8 cellular contexts compared by ENCODE assay signal in the genomic region with DNA sequence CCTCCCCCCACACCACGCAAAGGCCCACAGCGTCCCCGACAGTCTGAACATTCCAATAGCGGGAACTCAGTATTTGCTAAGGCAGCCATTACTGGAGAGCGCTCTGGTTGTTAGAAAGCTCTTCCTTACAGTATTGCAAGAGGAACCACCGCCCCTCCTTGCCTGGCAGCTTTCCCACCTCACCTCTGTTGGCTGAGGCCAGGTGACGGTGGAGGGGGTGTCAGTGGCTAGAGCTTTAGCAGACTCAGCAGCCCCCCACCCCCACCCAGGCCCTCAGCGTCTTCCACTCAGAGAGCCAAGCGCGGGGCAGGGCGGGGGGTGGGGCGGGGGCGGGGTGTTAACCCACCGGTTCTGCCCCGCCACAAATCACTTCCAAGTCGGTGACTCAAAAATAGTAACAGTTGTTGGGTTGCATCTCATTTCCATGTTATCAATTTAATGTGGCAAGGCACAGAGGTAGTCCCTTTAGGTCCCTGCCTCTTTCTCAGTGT. TPM values are rescaled to one million over a fixed set of nuclear protein-coding genes. Genes with fewer than 3 reads are reported as not detected.
DNase-seq lines count a peak whose midpoint lies in the region; ATAC-seq, FAIRE-seq and TF ChIP-seq lines count a peak whose summit lies in the region.

No MANE protein-coding gene starts in this region.

- POLR2A ChIA-PET in A549 (lab: Yijun Ruan, JAX), result interaction anchor here (0.7 to 4.9 kb wide), 9 partner anchors 11 to 1235 kb away, joined by 3 to 63 read pairs (median 5); a partner anchor contains a TSS

- peaks cover 50% of the 10 kb centered on the region for H3K4me1 ChIP-seq in A549

- intact Hi-C loops in activated T-helper 2 cell treated with anti-CD3 and anti-CD28 coated beads, Interferon-gamma antibody, Interleukin-2, Interleukin-4, amounts not matched to agents 10 μg/mL and 5 μg/mL and 100 μg/mL, durations not matched to agents 14 hours and 24 hours and 36 hours (cut with micrococcal nuclease), result loop anchor here (5.0 kb wide), 2 partner anchors 102 to 103 kb away; a partner anchor contains a TSS
- intact Hi-C loops in head of caudate nucleus (cut with DNase I), result loop anchor here (5.0 kb wide), 2 partner anchors 72 to 102 kb away; a partner anchor contains a TSS

- no peaks in the 10 kb centered on the region for H3K9me3 ChIP-seq in A549

- peak overlapping the region; percentile 91 for H3K4me2 ChIP-seq in A549

- no peak for TF ChIP-seq CTCF in A549 (IDR thresholded peaks at IDR 0.05)
- TF ChIP-seq CTCF in retinal pigment epithelial cell (conservative IDR thresholded peaks at IDR 0.05; ENCODE audit: low read depth, low read length), result no peak

- H3K27me3 Mint-ChIP-seq in activated T-helper 2 cell treated with anti-CD3 and anti-CD28 coated beads, Interferon-gamma antibody, Interleukin-2, Interleukin-4, amounts not matched to agents 10 μg/mL and 5 μg/mL and 100 μg/mL, durations not matched to agents 14 hours and 24 hours and 36 hours (ENCODE audit: low read depth), result peaks cover 48% of the 10 kb centered on the region

- H3K4me3 Mint-ChIP-seq in activated T-helper 2 cell treated with anti-CD3 and anti-CD28 coated beads, Interferon-gamma antibody, Interleukin-2, Interleukin-4, amounts not matched to agents 10 μg/mL and 5 μg/mL and 100 μg/mL, durations not matched to agents 14 hours and 24 hours and 36 hours (ENCODE audit: low read depth), result peak overlapping the region; percentile 57

- H3K27ac Mint-ChIP-seq in activated T-helper 2 cell treated with anti-CD3 and anti-CD28 coated beads, Interferon-gamma antibody, Interleukin-2, Interleukin-4, amounts not matched to agents 10 μg/mL and 5 μg/mL and 100 μg/mL, durations not matched to agents 14 hours and 24 hours and 36 hours, result peak overlapping the region; percentile 80

- CTCF ChIA-PET in A549 (lab: Yijun Ruan, JAX), result interaction anchor here (0.6 to 15.7 kb wide), 43 partner anchors 10 to 635 kb away, joined by 3 to 394 read pairs (median 4); a partner anchor contains a TSS

- no peak for TF ChIP-seq POLR2A in A549 (IDR thresholded peaks at IDR 0.05; ENCODE audit: low read length)

- no peaks in the 10 kb centered on the region for H3K36me3 Mint-ChIP-seq in activated T-helper 2 cell treated with anti-CD3 and anti-CD28 coated beads, Interferon-gamma antibody, Interleukin-2, Interleukin-4, amounts not matched to agents 10 μg/mL and 5 μg/mL and 100 μg/mL, durations not matched to agents 14 hours and 24 hours and 36 hours (ENCODE audit: low read depth)

- DNase-seq in A549 (ENCODE audit: low read depth in 1 of 2, low spot score in 1 of 2), result peak; percentile 57 to 80
- no peak for DNase-seq in GM18507 (ENCODE audit: extremely low spot score, insufficient read length, low read depth)
- peak; percentile 38 for DNase-seq in NCI-H460 (ENCODE audit: extremely low read depth, low read depth)
- DNase-seq in activated T-helper 2 cell treated with anti-CD3 and anti-CD28 coated beads, Interferon-gamma antibody, Interleukin-2, Interleukin-4, amounts not matched to agents 10 μg/mL and 5 μg/mL and 100 μg/mL, durations not matched to agents 14 hours and 24 hours and 36 hours (ENCODE audit: low spot score), result no peak
- DNase-seq in head of caudate nucleus, result peak in 26 of 42 donors; percentile 27 to 76 (median 57)
- no peak for DNase-seq in retinal pigment epithelial cell (ENCODE audit: low read depth)

- FAIRE-seq in A549 (lab: Jason Lieb, UNC) (no peak), GM18507 (lab: Jason Lieb, UNC) (peak; percentile 69)

- TF ChIP-seq RAD21 in A549 (conservative IDR thresholded peaks at IDR 0.05 in 1 of 2, IDR thresholded peaks at IDR 0.05 in 1 of 2), result peak in 1 of 2 experiments; percentile 46; a peak in 2 of 5 replicates

- no peaks in the 10 kb centered on the region for H3K9me3 Mint-ChIP-seq in activated T-helper 2 cell treated with anti-CD3 and anti-CD28 coated beads, Interferon-gamma antibody, Interleukin-2, Interleukin-4, amounts not matched to agents 10 μg/mL and 5 μg/mL and 100 μg/mL, durations not matched to agents 14 hours and 24 hours and 36 hours

- H3K4me3 ChIP-seq in A549, result peak overlapping the region; percentile 54
- H3K4me3 ChIP-seq in retinal pigment epithelial cell (ENCODE audit: low read length), result peak overlapping the region; percentile 17

- ATAC-seq in A549 (peak; percentile 3 to 8; a peak in 3 of 6 replicates), HG02763 (IDR thresholded peaks at IDR 0.05; ENCODE audit: unreplicated experiment) (no peak), GM21717 (IDR thresholded peaks at IDR 0.05; ENCODE audit: unreplicated experiment) (no peak)

- H3K27ac ChIP-seq in A549, result peak overlapping the region; percentile 92 to 98

- no peak for TF ChIP-seq EP300 in A549 (IDR thresholded peaks at IDR 0.05)

- WGBS in A549 (ENCODE audit: missing lambda C conversion rate), result 5% methylated on average over 10 of the region's 16 CpGs

- H3K4me1 Mint-ChIP-seq in activated T-helper 2 cell treated with anti-CD3 and anti-CD28 coated beads, Interferon-gamma antibody, Interleukin-2, Interleukin-4, amounts not matched to agents 10 μg/mL and 5 μg/mL and 100 μg/mL, durations not matched to agents 14 hours and 24 hours and 36 hours (ENCODE audit: low read depth), result peaks cover 51% of the 10 kb centered on the region

TF ChIP-seq in A549, 52 proteins besides CTCF, POLR2A, EP300 and RAD21:
- no peak for TF ChIP-seq CHD2 (IDR thresholded peaks at IDR 0.05; ENCODE audit: low read length, partially characterized antibody)
- TF ChIP-seq EHMT2 (IDR thresholded peaks at IDR 0.05; ENCODE audit: low read depth), result no peak
- no peak for TF ChIP-seq FOSB (CRISPR knock-in tag; IDR thresholded peaks at IDR 0.05)
- no peak for TF ChIP-seq GATA3 (IDR thresholded peaks at IDR 0.05; ENCODE audit: borderline replicate concordance)
- 0 out of 3 replicates have a peak, but pooled peaks have one; percentile 13 for TF ChIP-seq SMC3 (IDR thresholded peaks at IDR 0.05)
- no peak for TF ChIP-seq KDM5A (IDR thresholded peaks at IDR 0.05)
- TF ChIP-seq TFCP2L1 (CRISPR knock-in tag; IDR thresholded peaks at IDR 0.05), result no peak
- peak; percentile 20 for TF ChIP-seq MAFK (IDR thresholded peaks at IDR 0.05; ENCODE audit: partially characterized antibody)
TF ChIP-seq in A549: peak in this region for 2.

RNA-seq across cellular contexts. Expression of a gene that starts 2.3 kb away (rescaled TPM):
- polyA plus RNA-seq in A549 (2011; rRNA removed), result 5.3 and 5.5 TPM in 2 replicates
- 13.8 and 18.8 TPM in 2 replicates for polyA plus RNA-seq in A549 (2012; cell fraction: cytosol; rRNA removed)
- 31.7 and 42.1 TPM in 2 replicates for polyA plus RNA-seq in A549 (2012; cell fraction: nucleus; rRNA removed)
- polyA plus RNA-seq in A549 (2017; fragmentation: RNase III; extraction: RNeasy Plus Mini Kit Qiagen cat#74134 plus additional on column Dnase treatment), result 12.3 to 15.5 TPM (median 14.0 TPM) in 3 replicates
- polyA minus RNA-seq in A549 (2011; rRNA and poly(A)+ RNA removed), result 2.3 and 2.5 TPM in 2 replicates
- total RNA-seq in NCI-H460 (2014; rRNA removed; shearing (Covaris generic)), result 18.3 and 19.4 TPM in 2 replicates
- polyA plus RNA-seq in NCI-H460 (2014; cell fraction: nucleus; rRNA removed), result 67.7 and 88.3 TPM in 2 replicates
- 0.57 and 1.0 TPM in 2 replicates for total RNA-seq in activated T-helper 2 cell treated with anti-CD3 and anti-CD28 coated beads, Interferon-gamma antibody, Interleukin-2, Interleukin-4, amounts not matched to agents 10 μg/mL and 5 μg/mL and 100 μg/mL, durations not matched to agents 14 hours and 24 hours and 36 hours

RNA-seq across cellular contexts. Expression of a gene that starts 2.6 kb away (rescaled TPM):
- polyA plus RNA-seq in A549 (2011; rRNA removed) (0.19 and 0.23 TPM in 2 replicates), A549 (2017; fragmentation: RNase III; extraction: RNeasy Plus Mini Kit Qiagen cat#74134 plus additional on column Dnase treatment) (0.59 to 0.73 TPM (median 0.66 TPM) in 3 replicates)
- 0.63 and 0.93 TPM in 2 replicates for polyA plus RNA-seq in A549 (2012; cell fraction: cytosol; rRNA removed)
- 2.0 and 3.4 TPM in 2 replicates for polyA plus RNA-seq in A549 (2012; cell fraction: nucleus; rRNA removed)
- 0.37 TPM in 1 of 2 replicates, not detected in the other for polyA minus RNA-seq in A549 (2011; rRNA and poly(A)+ RNA removed)
- 0.30 and 0.66 TPM in 2 replicates for total RNA-seq in NCI-H460 (2014; rRNA removed; shearing (Covaris generic))
- polyA plus RNA-seq in NCI-H460 (2014; cell fraction: nucleus; rRNA removed), result 0.33 and 0.84 TPM in 2 replicates
- 0.16 and 0.23 TPM in 2 replicates for total RNA-seq in activated T-helper 2 cell treated with anti-CD3 and anti-CD28 coated beads, Interferon-gamma antibody, Interleukin-2, Interleukin-4, amounts not matched to agents 10 μg/mL and 5 μg/mL and 100 μg/mL, durations not matched to agents 14 hours and 24 hours and 36 hours

RNA-seq across cellular contexts. Expression of a gene that starts 3.3 kb away (rescaled TPM):
- polyA plus RNA-seq in A549 (2011; rRNA removed) (8.2 and 8.8 TPM in 2 replicates), A549 (2017; fragmentation: RNase III; extraction: RNeasy Plus Mini Kit Qiagen cat#74134 plus additional on column Dnase treatment) (6.3 to 7.1 TPM (median 7.1 TPM) in 3 replicates)
- polyA plus RNA-seq in A549 (2012; cell fraction: cytosol; rRNA removed), result 8.7 and 9.5 TPM in 2 replicates
- 55.8 and 61.8 TPM in 2 replicates for polyA plus RNA-seq in A549 (2012; cell fraction: nucleus; rRNA removed)
- polyA minus RNA-seq in A549 (2011; rRNA and poly(A)+ RNA removed), result 6.1 and 7.4 TPM in 2 replicates
- total RNA-seq in NCI-H460 (2014; rRNA removed; shearing (Covaris generic)), result 6.7 and 6.8 TPM in 2 replicates
- polyA plus RNA-seq in NCI-H460 (2014; cell fraction: nucleus; rRNA removed), result 18.9 and 29.0 TPM in 2 replicates
- 1.3 and 2.4 TPM in 2 replicates for total RNA-seq in activated T-helper 2 cell treated with anti-CD3 and anti-CD28 coated beads, Interferon-gamma antibody, Interleukin-2, Interleukin-4, amounts not matched to agents 10 μg/mL and 5 μg/mL and 100 μg/mL, durations not matched to agents 14 hours and 24 hours and 36 hours

RNA-seq across cellular contexts. Expression of a gene that starts 20.0 kb away (rescaled TPM):
- polyA plus RNA-seq in A549 (2011; rRNA removed), result 14.9 and 18.6 TPM in 2 replicates
- 28.3 and 31.4 TPM in 2 replicates for polyA plus RNA-seq in A549 (2012; cell fraction: cytosol; rRNA removed)
- polyA plus RNA-seq in A549 (2012; cell fraction: nucleus; rRNA removed), result 136 and 148 TPM in 2 replicates
- 27.1 to 36.1 TPM (median 30.6 TPM) in 3 replicates for polyA plus RNA-seq in A549 (2017; fragmentation: RNase III; extraction: RNeasy Plus Mini Kit Qiagen cat#74134 plus additional on column Dnase treatment)
- polyA minus RNA-seq in A549 (2011; rRNA and poly(A)+ RNA removed), result 8.6 and 13.8 TPM in 2 replicates
- total RNA-seq in NCI-H460 (2014; rRNA removed; shearing (Covaris generic)), result 10.2 and 11.5 TPM in 2 replicates
- polyA plus RNA-seq in NCI-H460 (2014; cell fraction: nucleus; rRNA removed), result 42.5 and 47.8 TPM in 2 replicates
- total RNA-seq in activated T-helper 2 cell treated with anti-CD3 and anti-CD28 coated beads, Interferon-gamma antibody, Interleukin-2, Interleukin-4, amounts not matched to agents 10 μg/mL and 5 μg/mL and 100 μg/mL, durations not matched to agents 14 hours and 24 hours and 36 hours, result 12.2 and 12.6 TPM in 2 replicates

Comparison
In these comparisons a context has a peak if more than half of its experiments do, and no peak if none do; other contexts are left out.
1. ATAC-seq: peak in A549 (2 of 2); none in HG02763 (single experiment) and GM21717 (single experiment).
2. DNase-seq: peak in A549 (2 of 2), NCI-H460 (single experiment) and head of caudate nucleus (26 of 42); none in GM18507 (single experiment), activated T-helper 2 cell treated with anti-CD3 and anti-CD28 coated beads, Interferon-gamma antibody, Interleukin-2, Interleukin-4, amounts not matched to agents 10 μg/mL and 5 μg/mL and 100 μg/mL, durations not matched to agents 14 hours and 24 hours and 36 hours (single experiment) and retinal pigment epithelial cell (single experiment).